1 cellular context compared by ENCODE assay signal in genomic region chr12:120260607-120261006, GRCh38.
TF ChIP-seq lines count a peak whose summit lies in the region.

No MANE protein-coding gene starts in this region.

TF ChIP-seq in HEK293T, 16 proteins besides CTCF, POLR2A, EP300 and RAD21:
- TF ChIP-seq CTBP1 (IDR thresholded peaks at IDR 0.05; ENCODE audit: borderline replicate concordance): no peak
- no peak for TF ChIP-seq ARNT (IDR thresholded peaks at IDR 0.05)
- TF ChIP-seq L3MBTL2 (conservative IDR thresholded peaks at IDR 0.05): no peak
- TF ChIP-seq FOXM1 (IDR thresholded peaks at IDR 0.05; ENCODE audit: borderline replicate concordance): no peak
- no peak for TF ChIP-seq SUZ12 (IDR thresholded peaks at IDR 0.05)
- TF ChIP-seq ELF4 (IDR thresholded peaks at IDR 0.05): no peak
- TF ChIP-seq SP1 (IDR thresholded peaks at IDR 0.05): no peak
- no peak for TF ChIP-seq HDGF (IDR thresholded peaks at IDR 0.05; ENCODE audit: borderline replicate concordance)
- TF ChIP-seq BHLHE40 (IDR thresholded peaks at IDR 0.05; ENCODE audit: borderline replicate concordance): no peak
- no peak for TF ChIP-seq FOXA1 (IDR thresholded peaks at IDR 0.05)
- no peak for TF ChIP-seq ZNF384 (IDR thresholded peaks at IDR 0.05)
- TF ChIP-seq LEF1 (IDR thresholded peaks at IDR 0.05; ENCODE audit: borderline replicate concordance): no peak
